Comparison of ENCODE assay signal across 21 cellular contexts in genomic region chr17:81807210-81807719, GRCh38. TPM values are rescaled to one million over a fixed set of nuclear protein-coding genes. Genes with fewer than 3 reads are reported as not detected.
DNase-seq lines count a peak whose midpoint lies in the region; ATAC-seq, FAIRE-seq and TF ChIP-seq lines count a peak whose summit lies in the region.
"Had no signal": no experiment of that assay in that cellular context is flagged by ENCODE, and none has a peak within 500 bp of the region (broad histone marks: within the 10 kb centered on the region; RNA-seq: fewer than 3 reads in every experiment).

No MANE protein-coding gene starts in this region.

- no peaks in the 10 kb centered on the region for H3K79me2 ChIP-seq in HepG2 (ENCODE audit: insufficient read depth, low read length)

- intact Hi-C loops in Panc1 (cut with micrococcal nuclease; ENCODE audit: unreplicated experiment) (no loop called here), HepG2 (cut with micrococcal nuclease; ENCODE audit: unreplicated experiment) (no loop called here)

- DNase-seq in A549 (ENCODE audit: low read depth in 1 of 2, low spot score in 1 of 2) (no peak), Panc1 (ENCODE audit: low read depth, low spot score) (no peak), HepG2 (ENCODE audit: low spot score) (no peak)
- DNase-seq in activated effector memory CD4-positive, alpha-beta T cell treated with Interleukin-2 at 50 U/mL for 16 hours = no peak
- DNase-seq in activated naive CD8-positive, alpha-beta T cell treated with anti-CD3 and anti-CD28 coated beads for 36 hours = no peak
- DNase-seq: BE2C; CD8-positive, alpha-beta memory T cell; DMS79 had no signal

- no peaks in the 10 kb centered on the region for H3K4me1 Mint-ChIP-seq in activated naive CD8-positive, alpha-beta T cell treated with anti-CD3 and anti-CD28 coated beads for 36 hours

- POLR2A ChIA-PET in A549 (lab: Yijun Ruan, JAX) (no interaction called here), Panc1 (lab: Charles Lee) (interaction anchor here (0.6 kb wide), 1 partner anchor 51 kb away, joined by 17 read pairs; no protein-coding TSS in a partner anchor), HepG2 (lab: Yijun Ruan, JAX) (interaction anchor here (0.9 to 1.5 kb wide), 9 partner anchors 8 to 93 kb away, joined by 3 to 7 read pairs (median 4); partner anchors contain the start of genes ALYREF and ANAPC11)

- H2AFZ ChIP-seq in HepG2 (ENCODE audit: low read length) = no peak overlapping the region

- H3K27ac Mint-ChIP-seq in activated naive CD8-positive, alpha-beta T cell treated with anti-CD3 and anti-CD28 coated beads for 36 hours = no peak overlapping the region
- H3K27ac Mint-ChIP-seq: CD8-positive, alpha-beta memory T cell; IgD-negative memory B cell had no signal

- TF ChIP-seq POLR2A in A549 (IDR thresholded peaks at IDR 0.05; ENCODE audit: low read length) (no peak), HepG2 (IDR thresholded peaks at IDR 0.05; ENCODE audit: insufficient read depth in 1 of 2, low read depth in 2 of 2, low read length in 2 of 2) (no peak)

- H3K9ac ChIP-seq in BLaER1 treated with 17β-estradiol and CSF1 and Interleukin-3, amounts not matched to agents 10 nM and 100 nM = peak overlapping the region in 1 of 11 experiments; percentile 12; a peak in 2 of 22 replicates
- H3K9ac ChIP-seq in HepG2 (ENCODE audit: insufficient read depth, low read depth, low read length) = no peak overlapping the region
- H3K9ac ChIP-seq: KMS-11 had no signal

- H3K4me3 Mint-ChIP-seq in activated naive CD8-positive, alpha-beta T cell treated with anti-CD3 and anti-CD28 coated beads for 36 hours = no peak overlapping the region
- H3K4me3 Mint-ChIP-seq: CD8-positive, alpha-beta memory T cell; IgD-negative memory B cell had no signal

- FAIRE-seq in A549 (lab: Jason Lieb, UNC) = no peak
- FAIRE-seq in HepG2 (lab: Jason Lieb, UNC) = no peak
- FAIRE-seq: A204.1, GM12891, GM19239, H1 had no signal

- H3K36me3 ChIP-seq in BLaER1 treated with 17β-estradiol and CSF1 and Interleukin-3, amounts not matched to agents 10 nM and 100 nM = no peaks in the 10 kb centered on the region
- no peaks in the 10 kb centered on the region for H3K36me3 ChIP-seq in Panc1 (ENCODE audit: control insufficient read depth, insufficient read depth, low read length)
- no peaks in the 10 kb centered on the region for H3K36me3 ChIP-seq in HepG2 (replicated peaks in 1 of 2; ENCODE audit: control insufficient read depth in 1 of 2, insufficient read depth in 2 of 2, low read length in 2 of 2)
- H3K36me3 ChIP-seq: BE2C, HAP-1 had no signal

- H3K36me3 Mint-ChIP-seq in activated naive CD8-positive, alpha-beta T cell treated with anti-CD3 and anti-CD28 coated beads for 36 hours = no peaks in the 10 kb centered on the region
- H3K36me3 Mint-ChIP-seq: CD8-positive, alpha-beta memory T cell; IgD-negative memory B cell had no signal

- H3K4me3 ChIP-seq in A549 (no peak overlapping the region), Panc1 (ENCODE audit: low read depth in 2 of 2, low read length in 2 of 2) (no peak overlapping the region), HepG2 (replicated peaks in 1 of 3; ENCODE audit: insufficient read depth in 1 of 3, low read depth in 2 of 3, low read length in 3 of 3) (peak overlapping the region in 1 of 3 experiments; percentile 41; a peak in 1 of 6 replicates)
- no peak overlapping the region for H3K4me3 ChIP-seq in BLaER1 treated with 17β-estradiol and CSF1 and Interleukin-3, amounts not matched to agents 10 nM and 100 nM
- H3K4me3 ChIP-seq: HAP-1 had no signal

- BruUV-seq in Panc1 (replicated peaks; lab: Mats Ljungman, UMichigan) (no TSS peak), HepG2 (replicated peaks; lab: Mats Ljungman, UMichigan) (no TSS peak)

- H3K27me3 Mint-ChIP-seq in activated naive CD8-positive, alpha-beta T cell treated with anti-CD3 and anti-CD28 coated beads for 36 hours = peaks cover 53% of the 10 kb centered on the region

- H3K4me2 ChIP-seq in A549 (no peak overlapping the region), HepG2 (ENCODE audit: low read depth, low read length) (peak overlapping the region; percentile 37; the same call in 1 of the 2 replicates)
- peak overlapping the region in 9 of 11 experiments; percentile 6 to 84 (median 65); a peak in 16 of 22 replicates for H3K4me2 ChIP-seq in BLaER1 treated with 17β-estradiol and CSF1 and Interleukin-3, amounts not matched to agents 10 nM and 100 nM
- H3K4me2 ChIP-seq: KMS-11 had no signal

- no peak for TF ChIP-seq CTCF in A549 (IDR thresholded peaks at IDR 0.05)
- no peak for TF ChIP-seq CTCF in Panc1 (IDR thresholded peaks at IDR 0.05)
- TF ChIP-seq CTCF in HepG2 (CRISPR knock-in tag; IDR thresholded peaks at IDR 0.05) = no peak

- ATAC-seq in A549 (peak; percentile 1 to 36; a peak in 3 of 6 replicates), Panc1 (peak; percentile 25), HepG2 (peak; percentile 52), GM21786 (IDR thresholded peaks at IDR 0.05; ENCODE audit: unreplicated experiment) (no peak)

- CTCF ChIA-PET in A549 (lab: Yijun Ruan, JAX) (interaction anchor here (1.0 to 4.7 kb wide), 7 partner anchors 10 to 103 kb away, joined by 3 to 25 read pairs (median 4); no protein-coding TSS in a partner anchor), Panc1 (lab: Charles Lee) (interaction anchor here (0.5 to 0.7 kb wide), 3 partner anchors 40 to 85 kb away, joined by 3 to 6 read pairs (median 3); no protein-coding TSS in a partner anchor), HepG2 (lab: Yijun Ruan, JAX; ENCODE audit: low intra/inter-chr PET ratio, low total read pairs) (no interaction called here)

- H4K20me1 ChIP-seq in BLaER1 treated with 17β-estradiol and CSF1 and Interleukin-3, amounts not matched to agents 10 nM and 100 nM = peaks cover 0 to 42% (median 0%) of the 10 kb centered on the region in 11 experiments; a peak in 10 of 22 replicates
- H4K20me1 ChIP-seq in HepG2 (ENCODE audit: insufficient read depth, low read length) = no peaks in the 10 kb centered on the region

- H3K9me3 ChIP-seq in A549 (no peaks in the 10 kb centered on the region), Panc1 (ENCODE audit: control insufficient read depth, insufficient read depth, low read depth, low read length) (no peaks in the 10 kb centered on the region), HepG2 (ENCODE audit: low read length) (no peaks in the 10 kb centered on the region)
- H3K9me3 ChIP-seq in BLaER1 treated with 17β-estradiol and CSF1 and Interleukin-3, amounts not matched to agents 10 nM and 100 nM (replicated peaks in 1 of 11) = no peaks in the 10 kb centered on the region
- H3K9me3 ChIP-seq: Caco-2, HAP-1 had no signal

- peaks cover 51 to 76% (median 61%) of the 10 kb centered on the region in 11 experiments for H3K27me3 ChIP-seq in BLaER1 treated with 17β-estradiol and CSF1 and Interleukin-3, amounts not matched to agents 10 nM and 100 nM
- H3K27me3 ChIP-seq in Panc1 (ENCODE audit: control insufficient read depth, insufficient read depth, low read length) = no peaks in the 10 kb centered on the region; the same call in 1 of the 2 replicates
- H3K27me3 ChIP-seq in HepG2 (ENCODE audit: control insufficient read depth in 1 of 2, insufficient read depth in 2 of 2, low read length in 2 of 2) = peaks cover 21 to 79% of the 10 kb centered on the region in 2 experiments

- WGBS in A549 (ENCODE audit: missing lambda C conversion rate) = 36% methylated on average over 18 of the region's 18 CpGs
- 41% methylated on average over 12 of the region's 18 CpGs for WGBS in HepG2 (ENCODE audit: low lambda C conversion rate)

- H3K4me1 ChIP-seq in A549 = peaks cover 36% of the 10 kb centered on the region
- H3K4me1 ChIP-seq in BLaER1 treated with 17β-estradiol and CSF1 and Interleukin-3, amounts not matched to agents 10 nM and 100 nM = peaks cover 13 to 64% (median 52%) of the 10 kb centered on the region in 10 experiments; a peak in 19 of 20 replicates
- H3K4me1 ChIP-seq in Panc1 (ENCODE audit: control insufficient read depth, insufficient read depth, low read length) = peaks cover 5% of the 10 kb centered on the region
- peaks cover 37% of the 10 kb centered on the region for H3K4me1 ChIP-seq in HepG2 (ENCODE audit: insufficient read depth, low read length)
- H3K4me1 ChIP-seq: HAP-1 had no signal

- TF ChIP-seq RAD21 in A549 (conservative IDR thresholded peaks at IDR 0.05 in 1 of 2, IDR thresholded peaks at IDR 0.05 in 1 of 2) = no peak
- TF ChIP-seq RAD21 in HepG2 (CRISPR knock-in tag; IDR thresholded peaks at IDR 0.05) = no peak

- TF ChIP-seq EP300 in A549 (IDR thresholded peaks at IDR 0.05) (no peak), HepG2 (IDR thresholded peaks at IDR 0.05; ENCODE audit: low read depth in 2 of 2, low read length in 2 of 2) (no peak), HepG2 (CRISPR knock-in tag; IDR thresholded peaks at IDR 0.05; ENCODE audit: borderline replicate concordance) (no peak)

- H3K27ac ChIP-seq in A549 (no peak overlapping the region), Panc1 (ENCODE audit: low read length) (no peak overlapping the region), HepG2 (ENCODE audit: extremely low read length, insufficient read depth, low read length) (no peak overlapping the region)
- H3K27ac ChIP-seq in BLaER1 treated with 17β-estradiol and CSF1 and Interleukin-3, amounts not matched to agents 10 nM and 100 nM = no peak overlapping the region
- H3K27ac ChIP-seq: HL-60, KMS-11 had no signal

- in situ Hi-C loops in Panc1 (cut with HindIII; ENCODE audit: low pct_unique_long_range_greater_than_20kb, low sequenced_read_pairs) = no loop called here
- in situ Hi-C loops in HepG2 (cut with HindIII; ENCODE audit: extremely low pct_ligation_motif_present, low pct_unique_long_range_greater_than_20kb) = no loop called here

- no peaks in the 10 kb centered on the region for H3K9me3 Mint-ChIP-seq in activated naive CD8-positive, alpha-beta T cell treated with anti-CD3 and anti-CD28 coated beads for 36 hours
- H3K9me3 Mint-ChIP-seq: CD8-positive, alpha-beta memory T cell; IgD-negative memory B cell had no signal

RNA-seq across cellular contexts. Expression of gene GCGR, which starts 3.3 kb away (rescaled TPM):
- polyA plus RNA-seq in A549 (2011; rRNA removed) = 0.05 and 0.19 TPM in 2 replicates
- 0.33 and 0.53 TPM in 2 replicates for polyA plus RNA-seq in A549 (2012; cell fraction: cytosol; rRNA removed)
- polyA plus RNA-seq in A549 (2012; cell fraction: nucleus; rRNA removed) = 3.8 and 5.6 TPM in 2 replicates
- polyA plus RNA-seq in A549 (2017; fragmentation: RNase III; extraction: RNeasy Plus Mini Kit Qiagen cat#74134 plus additional on column Dnase treatment) = 0.37 to 0.46 TPM (median 0.45 TPM) in 3 replicates
- polyA minus RNA-seq in A549 (2011; rRNA and poly(A)+ RNA removed) = not detected in 2 replicates
- total RNA-seq in Panc1 (2021; ENCODE audit: unreplicated experiment) = 1.6 TPM
- 0.74 TPM for polyA plus RNA-seq in Panc1 (2012; ENCODE audit: insufficient read length)
- 0.13 TPM in 1 of 2 replicates, not detected in the other for total RNA-seq in HepG2 (2016; rRNA removed; fragmentation: Illumina TruSeq; extraction: Trizol)
- not detected in 2 replicates for total RNA-seq in HepG2 (2016; cell fraction: cytosol; rRNA removed; fragmentation: Illumina TruSeq; extraction: Trizol; ENCODE audit: low read depth)
- 0.15 TPM in 1 of 2 replicates, not detected in the other for total RNA-seq in HepG2 (2016; cell fraction: insoluble cytoplasmic fraction; rRNA removed; fragmentation: Illumina TruSeq; extraction: Trizol)
- not detected in 2 replicates for total RNA-seq in HepG2 (2016; cell fraction: membrane; rRNA removed; fragmentation: Illumina TruSeq; extraction: Trizol)
- 0.31 TPM in 1 of 2 replicates, not detected in the other for total RNA-seq in HepG2 (2016; cell fraction: nucleus; rRNA removed; fragmentation: Illumina TruSeq; extraction: Trizol)
- 0.04 and 0.27 TPM in 2 replicates for polyA plus RNA-seq in HepG2 (2011; rRNA removed)
- 0.10 and 0.12 TPM in 2 replicates for polyA plus RNA-seq in HepG2 (2011; cell fraction: cytosol; rRNA removed)
- 4.7 and 5.5 TPM in 2 replicates for polyA plus RNA-seq in HepG2 (2011; cell fraction: nucleus; rRNA removed)
- polyA plus RNA-seq in HepG2 (2012) = 0.07 and 0.27 TPM in 2 replicates
- not detected in 2 replicates for polyA plus RNA-seq in HepG2 (2016; cell fraction: cytosol; fragmentation: Illumina TruSeq; extraction: Trizol; ENCODE audit: low read depth)
- not detected in 2 replicates for polyA plus RNA-seq in HepG2 (2016; cell fraction: insoluble cytoplasmic fraction; fragmentation: Illumina TruSeq; extraction: Trizol; ENCODE audit: low read depth)
- polyA plus RNA-seq in HepG2 (2016; cell fraction: membrane; fragmentation: Illumina TruSeq; extraction: Trizol; ENCODE audit: low read depth) = not detected in 2 replicates
- polyA plus RNA-seq in HepG2 (2016; cell fraction: nucleus; fragmentation: Illumina TruSeq; extraction: Trizol; ENCODE audit: insufficient read depth, low read depth) = 0.31 and 0.60 TPM in 2 replicates
- polyA minus RNA-seq in HepG2 (2011; rRNA and poly(A)+ RNA removed; ENCODE audit: low replicate concordance) = 0.14 and 0.26 TPM in 2 replicates
- polyA minus RNA-seq in HepG2 (2011; cell fraction: cytosol; rRNA and poly(A)+ RNA removed) = not detected in 2 replicates
- 0.52 and 0.87 TPM in 2 replicates for polyA minus RNA-seq in HepG2 (2011; cell fraction: nucleus; rRNA and poly(A)+ RNA removed)
- not detected for total RNA-seq in activated naive CD8-positive, alpha-beta T cell treated with anti-CD3 and anti-CD28 coated beads for 36 hours
- total RNA-seq: CD8-positive, alpha-beta memory T cell had no signal
- polyA plus RNA-seq: AG04450; CD8-positive, alpha-beta memory T cell; IgD-negative memory B cell had no signal

RNA-seq across cellular contexts. Expression of gene MCRIP1, which starts 25.8 kb away (rescaled TPM):
- polyA plus RNA-seq in A549 (2011; rRNA removed) (30.9 and 32.0 TPM in 2 replicates), A549 (2017; fragmentation: RNase III; extraction: RNeasy Plus Mini Kit Qiagen cat#74134 plus additional on column Dnase treatment) (43.9 to 51.0 TPM (median 45.1 TPM) in 3 replicates), HepG2 (2011; rRNA removed) (79.7 and 113 TPM in 2 replicates)
- polyA plus RNA-seq in A549 (2012; cell fraction: cytosol; rRNA removed) = 87.2 and 126 TPM in 2 replicates
- polyA plus RNA-seq in A549 (2012; cell fraction: nucleus; rRNA removed) = 108 and 113 TPM in 2 replicates
- 8.6 and 12.1 TPM in 2 replicates for polyA minus RNA-seq in A549 (2011; rRNA and poly(A)+ RNA removed)
- total RNA-seq in Panc1 (2021; ENCODE audit: unreplicated experiment) (115 TPM), HepG2 (2016; rRNA removed; fragmentation: Illumina TruSeq; extraction: Trizol) (76.1 and 84.9 TPM in 2 replicates)
- polyA plus RNA-seq in Panc1 (2012; ENCODE audit: insufficient read length) = 128 TPM
- total RNA-seq in HepG2 (2016; cell fraction: cytosol; rRNA removed; fragmentation: Illumina TruSeq; extraction: Trizol; ENCODE audit: low read depth) = 74.8 and 93.7 TPM in 2 replicates
- 73.6 and 90.1 TPM in 2 replicates for total RNA-seq in HepG2 (2016; cell fraction: insoluble cytoplasmic fraction; rRNA removed; fragmentation: Illumina TruSeq; extraction: Trizol)
- 97.9 and 116 TPM in 2 replicates for total RNA-seq in HepG2 (2016; cell fraction: membrane; rRNA removed; fragmentation: Illumina TruSeq; extraction: Trizol)
- total RNA-seq in HepG2 (2016; cell fraction: nucleus; rRNA removed; fragmentation: Illumina TruSeq; extraction: Trizol) = 29.3 and 32.8 TPM in 2 replicates
- 95.7 and 150 TPM in 2 replicates for polyA plus RNA-seq in HepG2 (2011; cell fraction: cytosol; rRNA removed)
- 122 and 140 TPM in 2 replicates for polyA plus RNA-seq in HepG2 (2011; cell fraction: nucleus; rRNA removed)
- 44.7 and 56.7 TPM in 2 replicates for polyA plus RNA-seq in HepG2 (2012)
- 77.4 and 92.8 TPM in 2 replicates for polyA plus RNA-seq in HepG2 (2016; cell fraction: cytosol; fragmentation: Illumina TruSeq; extraction: Trizol; ENCODE audit: low read depth)
- 75.3 and 82.0 TPM in 2 replicates for polyA plus RNA-seq in HepG2 (2016; cell fraction: insoluble cytoplasmic fraction; fragmentation: Illumina TruSeq; extraction: Trizol; ENCODE audit: low read depth)
- 86.8 and 108 TPM in 2 replicates for polyA plus RNA-seq in HepG2 (2016; cell fraction: membrane; fragmentation: Illumina TruSeq; extraction: Trizol; ENCODE audit: low read depth)
- polyA plus RNA-seq in HepG2 (2016; cell fraction: nucleus; fragmentation: Illumina TruSeq; extraction: Trizol; ENCODE audit: insufficient read depth, low read depth) = 63.7 and 68.1 TPM in 2 replicates
- 1.6 and 50.7 TPM in 2 replicates for polyA minus RNA-seq in HepG2 (2011; rRNA and poly(A)+ RNA removed; ENCODE audit: low replicate concordance)
- 39.9 and 44.0 TPM in 2 replicates for polyA minus RNA-seq in HepG2 (2011; cell fraction: cytosol; rRNA and poly(A)+ RNA removed)
- polyA minus RNA-seq in HepG2 (2011; cell fraction: nucleus; rRNA and poly(A)+ RNA removed) = 12.4 and 13.7 TPM in 2 replicates
- total RNA-seq in activated naive CD8-positive, alpha-beta T cell treated with anti-CD3 and anti-CD28 coated beads for 36 hours = 10 to 100 TPM; 45.4 to 48.4 TPM

RNA-seq across cellular contexts. Expression of gene PPP1R27, which starts 27.6 kb away (rescaled TPM):
- polyA plus RNA-seq in A549 (2011; rRNA removed) (not detected in 2 replicates), A549 (2017; fragmentation: RNase III; extraction: RNeasy Plus Mini Kit Qiagen cat#74134 plus additional on column Dnase treatment) (0.09 TPM in 1 of 3 replicates, not detected in the others), HepG2 (2011; rRNA removed) (0.17 and 0.33 TPM in 2 replicates)
- polyA plus RNA-seq in A549 (2012; cell fraction: cytosol; rRNA removed) = 0.30 and 0.39 TPM in 2 replicates
- polyA plus RNA-seq in A549 (2012; cell fraction: nucleus; rRNA removed) = 0.43 and 0.86 TPM in 2 replicates
- polyA minus RNA-seq in A549 (2011; rRNA and poly(A)+ RNA removed) = not detected in 2 replicates
- total RNA-seq in Panc1 (2021; ENCODE audit: unreplicated experiment) (not detected), HepG2 (2016; rRNA removed; fragmentation: Illumina TruSeq; extraction: Trizol) (0.69 and 1.00 TPM in 2 replicates)
- 0.22 TPM for polyA plus RNA-seq in Panc1 (2012; ENCODE audit: insufficient read length)
- total RNA-seq in HepG2 (2016; cell fraction: cytosol; rRNA removed; fragmentation: Illumina TruSeq; extraction: Trizol; ENCODE audit: low read depth) = 0.71 and 2.3 TPM in 2 replicates
- total RNA-seq in HepG2 (2016; cell fraction: insoluble cytoplasmic fraction; rRNA removed; fragmentation: Illumina TruSeq; extraction: Trizol) = 1.3 TPM in 1 of 2 replicates, not detected in the other
- 1.00 and 1.2 TPM in 2 replicates for total RNA-seq in HepG2 (2016; cell fraction: membrane; rRNA removed; fragmentation: Illumina TruSeq; extraction: Trizol)
- total RNA-seq in HepG2 (2016; cell fraction: nucleus; rRNA removed; fragmentation: Illumina TruSeq; extraction: Trizol) = 0.91 and 1.8 TPM in 2 replicates
- polyA plus RNA-seq in HepG2 (2011; cell fraction: cytosol; rRNA removed) = 0.55 and 1.1 TPM in 2 replicates
- polyA plus RNA-seq in HepG2 (2011; cell fraction: nucleus; rRNA removed) = 1.6 and 2.8 TPM in 2 replicates
- 0.34 and 0.52 TPM in 2 replicates for polyA plus RNA-seq in HepG2 (2012)
- polyA plus RNA-seq in HepG2 (2016; cell fraction: cytosol; fragmentation: Illumina TruSeq; extraction: Trizol; ENCODE audit: low read depth) = 0.57 and 1.0 TPM in 2 replicates
- polyA plus RNA-seq in HepG2 (2016; cell fraction: insoluble cytoplasmic fraction; fragmentation: Illumina TruSeq; extraction: Trizol; ENCODE audit: low read depth) = 1.7 TPM in 1 of 2 replicates, not detected in the other
- polyA plus RNA-seq in HepG2 (2016; cell fraction: membrane; fragmentation: Illumina TruSeq; extraction: Trizol; ENCODE audit: low read depth) = 0.56 TPM in 1 of 2 replicates, not detected in the other
- polyA plus RNA-seq in HepG2 (2016; cell fraction: nucleus; fragmentation: Illumina TruSeq; extraction: Trizol; ENCODE audit: insufficient read depth, low read depth) = 2.1 TPM in 1 of 2 replicates, not detected in the other
- polyA minus RNA-seq in HepG2 (2011; rRNA and poly(A)+ RNA removed; ENCODE audit: low replicate concordance) = 0.09 and 0.88 TPM in 2 replicates
- not detected in 2 replicates for polyA minus RNA-seq in HepG2 (2011; cell fraction: cytosol; rRNA and poly(A)+ RNA removed)
- 1.9 TPM in 1 of 2 replicates, not detected in the other for polyA minus RNA-seq in HepG2 (2011; cell fraction: nucleus; rRNA and poly(A)+ RNA removed)
- not detected for total RNA-seq in activated naive CD8-positive, alpha-beta T cell treated with anti-CD3 and anti-CD28 coated beads for 36 hours
- total RNA-seq: CD8-positive, alpha-beta memory T cell; G401; H1 had no signal
- polyA plus RNA-seq: AG04450; CD8-positive, alpha-beta memory T cell; IgD-negative memory B cell had no signal

RNA-seq across cellular contexts. Expression of gene P4HB, which starts 53.1 kb away (rescaled TPM):
- polyA plus RNA-seq in A549 (2011; rRNA removed) (102 and 285 TPM in 2 replicates), A549 (2017; fragmentation: RNase III; extraction: RNeasy Plus Mini Kit Qiagen cat#74134 plus additional on column Dnase treatment) (606 to 622 TPM (median 607 TPM) in 3 replicates), HepG2 (2011; rRNA removed) (181 and 185 TPM in 2 replicates)
- polyA plus RNA-seq in A549 (2012; cell fraction: cytosol; rRNA removed) = 93.4 and 125 TPM in 2 replicates
- 245 and 308 TPM in 2 replicates for polyA plus RNA-seq in A549 (2012; cell fraction: nucleus; rRNA removed)
- polyA minus RNA-seq in A549 (2011; rRNA and poly(A)+ RNA removed) = 213 and 224 TPM in 2 replicates
- total RNA-seq in Panc1 (2021; ENCODE audit: unreplicated experiment) (759 TPM), HepG2 (2016; rRNA removed; fragmentation: Illumina TruSeq; extraction: Trizol) (337 and 782 TPM in 2 replicates)
- 1,541 TPM for polyA plus RNA-seq in Panc1 (2012; ENCODE audit: insufficient read length)
- 162 and 167 TPM in 2 replicates for total RNA-seq in HepG2 (2016; cell fraction: cytosol; rRNA removed; fragmentation: Illumina TruSeq; extraction: Trizol; ENCODE audit: low read depth)
- 282 and 813 TPM in 2 replicates for total RNA-seq in HepG2 (2016; cell fraction: insoluble cytoplasmic fraction; rRNA removed; fragmentation: Illumina TruSeq; extraction: Trizol)
- 299 and 300 TPM in 2 replicates for total RNA-seq in HepG2 (2016; cell fraction: membrane; rRNA removed; fragmentation: Illumina TruSeq; extraction: Trizol)
- total RNA-seq in HepG2 (2016; cell fraction: nucleus; rRNA removed; fragmentation: Illumina TruSeq; extraction: Trizol) = 801 and 884 TPM in 2 replicates
- polyA plus RNA-seq in HepG2 (2011; cell fraction: cytosol; rRNA removed) = 150 and 176 TPM in 2 replicates
- 517 and 557 TPM in 2 replicates for polyA plus RNA-seq in HepG2 (2011; cell fraction: nucleus; rRNA removed)
- 1,462 and 1,524 TPM in 2 replicates for polyA plus RNA-seq in HepG2 (2012)
- 236 TPM in 2 replicates for polyA plus RNA-seq in HepG2 (2016; cell fraction: cytosol; fragmentation: Illumina TruSeq; extraction: Trizol; ENCODE audit: low read depth)
- 494 and 566 TPM in 2 replicates for polyA plus RNA-seq in HepG2 (2016; cell fraction: insoluble cytoplasmic fraction; fragmentation: Illumina TruSeq; extraction: Trizol; ENCODE audit: low read depth)
- polyA plus RNA-seq in HepG2 (2016; cell fraction: membrane; fragmentation: Illumina TruSeq; extraction: Trizol; ENCODE audit: low read depth) = 378 and 399 TPM in 2 replicates
- 2,290 and 2,428 TPM in 2 replicates for polyA plus RNA-seq in HepG2 (2016; cell fraction: nucleus; fragmentation: Illumina TruSeq; extraction: Trizol; ENCODE audit: insufficient read depth, low read depth)
- 90.8 and 213 TPM in 2 replicates for polyA minus RNA-seq in HepG2 (2011; rRNA and poly(A)+ RNA removed; ENCODE audit: low replicate concordance)
- 303 and 378 TPM in 2 replicates for polyA minus RNA-seq in HepG2 (2011; cell fraction: cytosol; rRNA and poly(A)+ RNA removed)
- 250 and 278 TPM in 2 replicates for polyA minus RNA-seq in HepG2 (2011; cell fraction: nucleus; rRNA and poly(A)+ RNA removed)
- total RNA-seq in activated naive CD8-positive, alpha-beta T cell treated with anti-CD3 and anti-CD28 coated beads for 36 hours = 100 to 1,000 TPM; 395 to 405 TPM
